1 cellular context compared by ENCODE assay signal in genomic region chr5:38567306-38567705, GRCh38. TPM values are rescaled to one million over a fixed set of nuclear protein-coding genes. Genes with fewer than 3 reads are reported as not detected.
"Had no signal": no experiment of that assay in that cellular context is flagged by ENCODE, and none has a peak within 500 bp of the region (broad histone marks: within the 10 kb centered on the region; RNA-seq: fewer than 3 reads in every experiment).

No MANE protein-coding gene starts in this region.

RNA-seq across cellular contexts. Expression of gene LIFR, which starts 10.9 kb away (rescaled TPM):
- polyA plus RNA-seq: GM12878 had no signal
